ENCODE assay signal across 30 cellular contexts in genomic region chr12:5438671-5439200, GRCh38. TPM values are rescaled to one million over a fixed set of nuclear protein-coding genes. Genes with fewer than 3 reads are reported as not detected.
A peak's percentile ranks its signal among the peaks of the same experiment; 100 is the strongest.
DNase-seq lines count a peak whose midpoint lies in the region; ATAC-seq lines count a peak whose summit lies in the region.
"Had no signal": no experiment of that assay in that cellular context is flagged by ENCODE, and none has a peak within 500 bp of the region (broad histone marks: within the 10 kb centered on the region; RNA-seq: fewer than 3 reads in every experiment).

No MANE protein-coding gene starts in this region.

- H3K9ac ChIP-seq in mesendoderm (ENCODE audit: low read length), result no peak overlapping the region

- H3K36me3 Mint-ChIP-seq in activated T-helper 17 cell treated with anti-CD3 and anti-CD28 coated beads, Interleukin-2, amount 50 U/mL, for 72 hours (ENCODE audit: low read depth), result no peaks in the 10 kb centered on the region
- H3K36me3 Mint-ChIP-seq: activated naive CD8-positive, alpha-beta T cell treated with anti-CD3 and anti-CD28 coated beads for 36 hours; CD8-positive, alpha-beta memory T cell; naive B cell had no signal

- peaks cover 4% of the 10 kb centered on the region for H3K79me2 ChIP-seq in mesendoderm (ENCODE audit: control insufficient read depth, insufficient read depth, low read length)

- no peak overlapping the region for H3K18ac ChIP-seq in mesendoderm (ENCODE audit: low read length)

- H3K4me2 ChIP-seq in mesendoderm (ENCODE audit: low read length), result no peak overlapping the region
- H3K4me2 ChIP-seq: A549 had no signal

- H3K4me1 Mint-ChIP-seq in activated T-helper 17 cell treated with anti-CD3 and anti-CD28 coated beads, Interleukin-2, amount 50 U/mL, for 72 hours, result no peaks in the 10 kb centered on the region
- H3K4me1 Mint-ChIP-seq: activated naive CD8-positive, alpha-beta T cell treated with anti-CD3 and anti-CD28 coated beads for 36 hours; CD8-positive, alpha-beta memory T cell had no signal

- DNase-seq in AG08395 (ENCODE audit: low spot score) (peak; percentile 54), GM03348 (ENCODE audit: low spot score) (peak; percentile 49), SW480 (ENCODE audit: low spot score) (peak; percentile 57), mesendoderm (peak; percentile 54), COR-L47 (lab: John Stamatoyannopoulos, UW) (no peak)
- DNase-seq in activated CD8-positive, alpha-beta memory T cell treated with anti-CD3 and anti-CD28 coated beads, Interleukin-2, amount 50 U/mL, for 4 hours, result no peak
- DNase-seq: activated CD4-positive, CD25-positive, alpha-beta regulatory T cell; activated CD8-positive, alpha-beta T cell treated with anti-CD3 and anti-CD28 coated beads for 36 hours; activated effector memory CD4-positive, alpha-beta T cell treated with anti-CD3 and anti-CD28 coated beads, Interleukin-2, amount 50 U/mL, for 16 hours; activated naive CD8-positive, alpha-beta T cell treated with anti-CD3 and anti-CD28 coated beads for 36 hours; aorta; BE2C; caudate nucleus; CD8-positive, alpha-beta memory T cell; foreskin melanocyte; hypothalamus; left lung; MV-4-11; naive B cell; NCI-H1436 treated with DMSO at 0.1 percent for 48 hours; nucleus accumbens; psoas muscle; stimulated activated naive CD4-positive, alpha-beta T cell treated with Interleukin-2 at 50 U/mL for 16 hours; SW 1271; T1000; testis had no signal

- no peak overlapping the region for H3K27ac Mint-ChIP-seq in activated T-helper 17 cell treated with anti-CD3 and anti-CD28 coated beads, Interleukin-2, amount 50 U/mL, for 72 hours
- H3K27ac Mint-ChIP-seq: activated CD8-positive, alpha-beta T cell treated with anti-CD3 and anti-CD28 coated beads for 36 hours; activated naive CD8-positive, alpha-beta T cell treated with anti-CD3 and anti-CD28 coated beads for 36 hours; CD8-positive, alpha-beta memory T cell; naive B cell had no signal

- H3K79me1 ChIP-seq in mesendoderm (ENCODE audit: low read length), result peaks cover 1% of the 10 kb centered on the region

- H3K36me3 ChIP-seq in mesendoderm (ENCODE audit: control insufficient read depth, insufficient read depth, low read length), result no peaks in the 10 kb centered on the region
- H3K36me3 ChIP-seq: BE2C, left lung had no signal

- H3K27ac ChIP-seq in mesendoderm (ENCODE audit: low read depth, low read length), result no peak overlapping the region
- H3K27ac ChIP-seq: A549, left lung, psoas muscle, testis had no signal

- no peak overlapping the region for H2BK120ac ChIP-seq in mesendoderm (ENCODE audit: low read depth, low read length)

- no peak overlapping the region for H3K4me3 ChIP-seq in mesendoderm (ENCODE audit: low read length)
- H3K4me3 ChIP-seq: A549, left lung, psoas muscle, testis had no signal

- no CpG with 5 or more reads among the region's 4 CpGs for WGBS in mesendoderm (ENCODE audit: extremely low coverage, insufficient coverage, low lambda C conversion rate)

- no peak overlapping the region for H3K4ac ChIP-seq in mesendoderm (ENCODE audit: low read depth, low read length)

- H3K4me1 ChIP-seq in mesendoderm (ENCODE audit: control insufficient read depth, low read depth, low read length), result peaks cover 15% of the 10 kb centered on the region
- H3K4me1 ChIP-seq: A549, BE2C, left lung, testis had no signal

- peaks cover 19% of the 10 kb centered on the region for H3K27me3 ChIP-seq in mesendoderm (ENCODE audit: insufficient read depth, low read length, poor library complexity)
- H3K27me3 ChIP-seq: testis had no signal

- H2AK5ac ChIP-seq in mesendoderm (ENCODE audit: low read length), result no peak overlapping the region

- no peak overlapping the region for H3K56ac ChIP-seq in mesendoderm (ENCODE audit: low read length)

- H3K4me3 Mint-ChIP-seq in activated T-helper 17 cell treated with anti-CD3 and anti-CD28 coated beads, Interleukin-2, amount 50 U/mL, for 72 hours, result no peak overlapping the region
- H3K4me3 Mint-ChIP-seq: activated CD8-positive, alpha-beta T cell treated with anti-CD3 and anti-CD28 coated beads for 36 hours; activated naive CD8-positive, alpha-beta T cell treated with anti-CD3 and anti-CD28 coated beads for 36 hours; CD8-positive, alpha-beta memory T cell; naive B cell had no signal

- no peak overlapping the region for H3K23ac ChIP-seq in mesendoderm (ENCODE audit: low read length)

- no peak overlapping the region for H2BK15ac ChIP-seq in mesendoderm (replicated peaks; ENCODE audit: low read depth)

- H3K27me3 Mint-ChIP-seq in activated T-helper 17 cell treated with anti-CD3 and anti-CD28 coated beads, Interleukin-2, amount 50 U/mL, for 72 hours, result peaks cover 12% of the 10 kb centered on the region

- H2BK5ac ChIP-seq in mesendoderm (ENCODE audit: low read length), result no peak overlapping the region

- no peak overlapping the region for H4K5ac ChIP-seq in mesendoderm (ENCODE audit: low read length)

- no peak for ATAC-seq in GM21619 (IDR thresholded peaks at IDR 0.05; ENCODE audit: unreplicated experiment)
- no peak for ATAC-seq in activated T-helper 17 cell treated with anti-CD3 and anti-CD28 coated beads, Interleukin-2, amount 50 U/mL, for 72 hours (replicated peaks)
- ATAC-seq: A549; activated CD8-positive, alpha-beta T cell treated with anti-CD3 and anti-CD28 coated beads for 36 hours; left lung; Panc1; psoas muscle had no signal

- H3K9me3 Mint-ChIP-seq in activated T-helper 17 cell treated with anti-CD3 and anti-CD28 coated beads, Interleukin-2, amount 50 U/mL, for 72 hours, result no peaks in the 10 kb centered on the region
- H3K9me3 Mint-ChIP-seq: activated CD8-positive, alpha-beta T cell treated with anti-CD3 and anti-CD28 coated beads for 36 hours; activated naive CD8-positive, alpha-beta T cell treated with anti-CD3 and anti-CD28 coated beads for 36 hours had no signal

- H4K8ac ChIP-seq in mesendoderm (ENCODE audit: low read depth, low read length), result no peak overlapping the region

RNA-seq across cellular contexts. Expression of gene NTF3, which starts 6.8 kb away (rescaled TPM):
- polyA plus RNA-seq in mesendoderm (2013, experiment 1 of 2), result 0.53 TPM
- 0.39 TPM for polyA plus RNA-seq in mesendoderm (2013, experiment 2 of 2)
- not detected for total RNA-seq in activated T-helper 17 cell treated with anti-CD3 and anti-CD28 coated beads, Interleukin-2, amount 50 U/mL, for 72 hours
- total RNA-seq: activated CD8-positive, alpha-beta T cell treated with anti-CD3 and anti-CD28 coated beads for 36 hours; activated naive CD8-positive, alpha-beta T cell treated with anti-CD3 and anti-CD28 coated beads for 36 hours; CD8-positive, alpha-beta memory T cell had no signal
- polyA plus RNA-seq: A549; CD8-positive, alpha-beta memory T cell had no signal

Comparison
In these comparisons a context has a peak if more than half of its experiments do, and no peak if none do; other contexts are left out.
1. DNase-seq: peak in AG08395 (single experiment), GM03348 (single experiment), SW480 (single experiment) and mesendoderm (single experiment); none in activated CD8-positive, alpha-beta memory T cell treated with anti-CD3 and anti-CD28 coated beads, Interleukin-2, amount 50 U/mL, for 4 hours (single experiment) and COR-L47 (single experiment).